Comparison of ENCODE assay signal across 28 cellular contexts in the genomic region with DNA sequence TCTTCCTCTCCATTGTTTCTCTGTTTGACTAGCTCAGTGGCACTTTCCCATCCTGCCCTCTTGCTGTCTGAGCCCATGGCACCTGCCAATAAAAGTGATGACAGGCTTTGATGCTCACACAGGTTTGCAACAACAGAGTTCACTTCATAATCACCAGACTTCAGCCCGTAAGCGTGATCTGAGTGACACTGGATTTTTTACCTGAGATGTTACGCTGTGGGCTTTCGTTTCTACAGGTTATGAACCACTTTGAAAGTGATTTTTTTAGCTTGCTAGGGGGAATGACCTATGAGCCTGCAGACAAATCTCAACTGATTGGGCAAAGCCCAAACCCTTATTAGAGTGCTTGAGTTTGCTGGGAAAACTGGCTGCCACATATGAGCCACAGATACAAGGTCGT.
DNase-seq lines count a peak whose midpoint lies in the region; ATAC-seq, FAIRE-seq and TF ChIP-seq lines count a peak whose summit lies in the region.
"Had no signal": no experiment of that assay in that cellular context is flagged by ENCODE, and none has a peak within 500 bp of the region (broad histone marks: within the 10 kb centered on the region; RNA-seq: fewer than 3 reads in every experiment).

No MANE protein-coding gene starts in this region.

- no peaks in the 10 kb centered on the region for H3K79me2 ChIP-seq in GM12878 (ENCODE audit: control insufficient read depth, insufficient read depth, low read length)

- RAD21 ChIA-PET in GM12878 (lab: Charles Lee; ENCODE audit: unreplicated experiment) = interaction anchor here (1.2 kb wide), 1 partner anchor 67 kb away, joined by 3 read pairs; no protein-coding TSS in a partner anchor

- peak overlapping the region; percentile 67 for H3K4me2 ChIP-seq in GM12878 (ENCODE audit: control insufficient read depth, insufficient read depth)

- no TSS peak for BruUV-seq in GM12878 (replicated peaks; lab: Mats Ljungman, UMichigan)

- H3K4me1 ChIP-seq in CD4-positive, alpha-beta memory T cell (ENCODE audit: insufficient read depth, low read length) = peaks cover 56% of the 10 kb centered on the region
- H3K4me1 ChIP-seq in GM12878 (ENCODE audit: control insufficient read depth, insufficient read depth, low read length) = peaks cover 42% of the 10 kb centered on the region

- no peak for TF ChIP-seq POLR2A in GM12878 (IDR thresholded peaks at IDR 0.05; ENCODE audit: low read depth, low read length)

- no peak overlapping the region; the same call in 1 of the 2 replicates for H2AFZ ChIP-seq in GM12878 (ENCODE audit: control insufficient read depth, low read depth, low read length)

- no peak for DNase-seq in CD4-positive, alpha-beta memory T cell
- DNase-seq in GM12865 (ENCODE audit: low read depth) (peak; percentile 57), NCI-H345 treated with DMSO at 0.1 percent for 48 hours (lab: John Stamatoyannopoulos, UW; ENCODE audit: unreplicated experiment) (peak; percentile 22), GM12878 (ENCODE audit: low read depth, low spot score) (no peak), activated gamma-delta T cell (lab: John Stamatoyannopoulos, UW) (no peak), type B pancreatic cell (ENCODE audit: extremely low spot score, unreplicated experiment) (no peak), HuH-7.5 (ENCODE audit: low spot score) (no peak)
- DNase-seq: activated CD4-positive, alpha-beta T cell treated with anti-CD3 and anti-CD28 coated beads, Interleukin-2, amount 10 ng/mL, durations not matched to agents 7 days and 5 days; activated T-cell treated with anti-CD3 and anti-CD28 coated beads, Interleukin-2, amount 50 U/mL, for 48 hours; HCEC 1CT; IMR-90; left lung; mesendoderm; NCI-H1092; NCI-H2081 treated with DMSO at 0.1 percent for 48 hours; stimulated activated CD4-positive, alpha-beta T cell treated with anti-CD3 and anti-CD28 coated beads, Interleukin-4, amount 100 ng/mL, for 24 hours; substantia nigra; T1000; upper lobe of right lung had no signal

- H3K27me3 ChIP-seq in CD4-positive, alpha-beta memory T cell (ENCODE audit: insufficient read depth, low read length) = no peaks in the 10 kb centered on the region
- H3K27me3 ChIP-seq in GM12878 (replicated peaks in 1 of 2; ENCODE audit: control insufficient read depth in 2 of 2, insufficient read depth in 2 of 2, low read length in 1 of 2) = no peaks in the 10 kb centered on the region
- H3K27me3 ChIP-seq: BLaER1, breast epithelium, left lung, upper lobe of right lung had no signal

- TF ChIP-seq CTCF in GM12865 (IDR thresholded peaks at IDR 0.05; ENCODE audit: insufficient read depth, low read depth, low read length, missing control alignments) = no peak
- no peak for TF ChIP-seq CTCF in GM12878 (IDR thresholded peaks at IDR 0.05 in 2 of 3, conservative IDR thresholded peaks at IDR 0.05 in 1 of 3; ENCODE audit: control insufficient read depth in 2 of 3, extremely low read depth in 1 of 3, insufficient read depth in 1 of 3, low read depth in 3 of 3, low read length in 3 of 3)
- TF ChIP-seq CTCF in type B pancreatic cell (conservative IDR thresholded peaks at IDR 0.05) = no peak

- no peaks in the 10 kb centered on the region for H3K9me3 Mint-ChIP-seq in CD4-positive, alpha-beta memory T cell
- no peaks in the 10 kb centered on the region for H3K9me3 Mint-ChIP-seq in type B pancreatic cell
- H3K9me3 Mint-ChIP-seq: activated CD4-positive, alpha-beta T cell treated with anti-CD3 and anti-CD28 coated beads, Interleukin-2, amount 10 ng/mL, durations not matched to agents 7 days and 5 days; activated naive CD4-positive, alpha-beta T cell treated with anti-CD3 and anti-CD28 coated beads, Interleukin-2, amount 50 U/mL, for 24 hours; stimulated activated effector memory CD8-positive, alpha-beta T cell treated with anti-CD3 and anti-CD28 coated beads, Interleukin-12 subunit alpha, Interleukin-12 subunit beta, amount 100 ng/mL, for 72 hours; WTC11 had no signal

- no peaks in the 10 kb centered on the region for H3K36me3 ChIP-seq in CD4-positive, alpha-beta memory T cell (ENCODE audit: insufficient read depth, low read length)
- H3K36me3 ChIP-seq in GM12878 (ENCODE audit: control insufficient read depth in 2 of 2, insufficient read depth in 2 of 2, low read length in 1 of 2) = no peaks in the 10 kb centered on the region
- H3K36me3 ChIP-seq: BLaER1, breast epithelium, left lung, upper lobe of right lung had no signal

- peak; percentile 13 for ATAC-seq in GM12878
- ATAC-seq in GM18517 (IDR thresholded peaks at IDR 0.05; ENCODE audit: unreplicated experiment) = no peak
- ATAC-seq: left lung; sciatic nerve; stimulated activated effector memory CD8-positive, alpha-beta T cell treated with anti-CD3 and anti-CD28 coated beads, Interleukin-12 subunit alpha, Interleukin-12 subunit beta, amount 100 ng/mL, for 72 hours; upper lobe of right lung; WTC11 had no signal

- no peaks in the 10 kb centered on the region for H4K20me1 ChIP-seq in GM12878 (ENCODE audit: control insufficient read depth, insufficient read depth)
- H4K20me1 ChIP-seq: BLaER1 had no signal

- H3K27ac ChIP-seq in CD4-positive, alpha-beta memory T cell (ENCODE audit: low read depth, low read length) = no peak overlapping the region
- H3K27ac ChIP-seq in GM12878 (ENCODE audit: control insufficient read depth, insufficient read depth) = peak overlapping the region; percentile 38; the same call in 1 of the 2 replicates
- H3K27ac ChIP-seq: BLaER1, breast epithelium, left lung, upper lobe of right lung had no signal

- CTCF ChIA-PET in CD4-positive, alpha-beta memory T cell (lab: Charles Lee; ENCODE audit: partially characterized antibody) = interaction anchor here (0.8 to 2.1 kb wide), 4 partner anchors 19 to 210 kb away, joined by 3 to 6 read pairs (median 4); no protein-coding TSS in a partner anchor
- CTCF ChIA-PET in GM12878 (lab: Yijun Ruan, JAX) = interaction anchor here (1.3 to 2.4 kb wide), 2 partner anchors 68 to 252 kb away, joined by 3 to 6 read pairs; no protein-coding TSS in a partner anchor

- H3K27ac Mint-ChIP-seq in CD4-positive, alpha-beta memory T cell = peak overlapping the region in 4 of 7 donors; percentile 30 to 75 (median 62)
- H3K27ac Mint-ChIP-seq in type B pancreatic cell = no peak overlapping the region
- H3K27ac Mint-ChIP-seq: activated CD4-positive, alpha-beta T cell treated with anti-CD3 and anti-CD28 coated beads, Interleukin-2, amount 10 ng/mL, durations not matched to agents 7 days and 5 days; progenitor cell of endocrine pancreas; stimulated activated effector memory CD8-positive, alpha-beta T cell treated with anti-CD3 and anti-CD28 coated beads, Interleukin-12 subunit alpha, Interleukin-12 subunit beta, amount 100 ng/mL, for 72 hours; WTC11 had no signal

- WGBS in GM12878 (ENCODE audit: insufficient coverage, insufficient replicate concordance, low lambda C conversion rate, missing lambda C conversion rate) = 43% methylated on average over 5 of the region's 5 CpGs

- TF ChIP-seq RAD21 in GM12878 (IDR thresholded peaks at IDR 0.05; ENCODE audit: insufficient read depth, low read depth, low read length) = no peak

- in situ Hi-C loops in GM12878 (cut with MboI) = no loop called here

- no peak overlapping the region for H3K4me3 ChIP-seq in CD4-positive, alpha-beta memory T cell (ENCODE audit: low read length in 2 of 2)
- H3K4me3 ChIP-seq in GM12865 (ENCODE audit: low read depth, low read length) (peak overlapping the region; percentile 0), GM12878 (peak overlapping the region; percentile 31; the same call in 1 of the 2 replicates)
- H3K4me3 ChIP-seq: BLaER1, breast epithelium, left lung, upper lobe of right lung had no signal

- TF ChIP-seq EP300 in GM12878 (IDR thresholded peaks at IDR 0.05; ENCODE audit: borderline replicate concordance in 1 of 2, control insufficient read depth in 1 of 2, low read depth in 2 of 2, low read length in 2 of 2) = no peak

- H3K27me3 Mint-ChIP-seq in CD4-positive, alpha-beta memory T cell = no peaks in the 10 kb centered on the region
- peaks cover 4% of the 10 kb centered on the region for H3K27me3 Mint-ChIP-seq in type B pancreatic cell
- H3K27me3 Mint-ChIP-seq: activated naive CD4-positive, alpha-beta T cell treated with anti-CD3 and anti-CD28 coated beads, Interleukin-2, amount 50 U/mL, for 24 hours; progenitor cell of endocrine pancreas had no signal

- SMC1A ChIA-PET in GM12878 (lab: Charles Lee; ENCODE audit: uncharacterized antibody, unreplicated experiment) = interaction anchor here (1.0 to 2.6 kb wide), 7 partner anchors 15 to 281 kb away, joined by 3 to 7 read pairs (median 3); no protein-coding TSS in a partner anchor

- peaks cover 0 to 3% of the 10 kb centered on the region in 2 donors for H3K36me3 Mint-ChIP-seq in CD4-positive, alpha-beta memory T cell
- no peaks in the 10 kb centered on the region for H3K36me3 Mint-ChIP-seq in type B pancreatic cell
- H3K36me3 Mint-ChIP-seq: activated naive CD4-positive, alpha-beta T cell treated with anti-CD3 and anti-CD28 coated beads, Interleukin-2, amount 50 U/mL, for 24 hours; stimulated activated effector memory CD8-positive, alpha-beta T cell treated with anti-CD3 and anti-CD28 coated beads, Interleukin-12 subunit alpha, Interleukin-12 subunit beta, amount 100 ng/mL, for 72 hours; WTC11 had no signal

- intact Hi-C loops in CD4-positive, alpha-beta memory T cell (cut with micrococcal nuclease) = loop anchor here (5.0 to 10.0 kb wide), 3 partner anchors 72 to 209 kb away; no protein-coding TSS in a partner anchor
- intact Hi-C loops in GM12878 (cut with micrococcal nuclease; ENCODE audit: unreplicated experiment) = loop anchor here (5.0 to 10.0 kb wide), 2 partner anchors 66 to 148 kb away; no protein-coding TSS in a partner anchor

- no peak overlapping the region for H3K9ac ChIP-seq in GM12878 (ENCODE audit: control insufficient read depth, insufficient read depth, low read length)
- H3K9ac ChIP-seq: BLaER1 had no signal

- peak; percentile 52 for FAIRE-seq in GM12878 (lab: Jason Lieb, UNC)
- FAIRE-seq: endothelial cell of umbilical vein had no signal

- peaks cover 43 to 65% (median 54%) of the 10 kb centered on the region in 4 donors for H3K4me1 Mint-ChIP-seq in CD4-positive, alpha-beta memory T cell
- peaks cover 31% of the 10 kb centered on the region for H3K4me1 Mint-ChIP-seq in type B pancreatic cell (ENCODE audit: unreplicated experiment)

- POLR2A ChIA-PET in CD4-positive, alpha-beta memory T cell (lab: Charles Lee; ENCODE audit: partially characterized antibody) = interaction anchor here (4.0 kb wide), 1 partner anchor 191 kb away, joined by 28 read pairs; no protein-coding TSS in a partner anchor
- POLR2A ChIA-PET in GM12878 (lab: Charles Lee) = interaction anchor here (1.3 kb wide), 1 partner anchor 84 kb away, joined by 3 read pairs; no protein-coding TSS in a partner anchor

- peak overlapping the region in 1 of 8 donors; percentile 26 for H3K4me3 Mint-ChIP-seq in CD4-positive, alpha-beta memory T cell
- no peak overlapping the region for H3K4me3 Mint-ChIP-seq in type B pancreatic cell
- H3K4me3 Mint-ChIP-seq: activated CD4-positive, alpha-beta T cell treated with anti-CD3 and anti-CD28 coated beads, Interleukin-2, amount 10 ng/mL, durations not matched to agents 7 days and 5 days; activated naive CD4-positive, alpha-beta T cell treated with anti-CD3 and anti-CD28 coated beads, Interleukin-2, amount 50 U/mL, for 24 hours; stimulated activated effector memory CD8-positive, alpha-beta T cell treated with anti-CD3 and anti-CD28 coated beads, Interleukin-12 subunit alpha, Interleukin-12 subunit beta, amount 100 ng/mL, for 72 hours; WTC11 had no signal

- no peaks in the 10 kb centered on the region for H3K9me3 ChIP-seq in CD4-positive, alpha-beta memory T cell (ENCODE audit: control insufficient read depth in 1 of 2, low read length in 2 of 2)
- no peaks in the 10 kb centered on the region for H3K9me3 ChIP-seq in GM12878 (replicated peaks; ENCODE audit: control insufficient read depth, insufficient read depth, low read length)
- H3K9me3 ChIP-seq: BLaER1, breast epithelium, left lung, upper lobe of right lung had no signal

Comparison
In these comparisons a context has a peak if more than half of its experiments do, and no peak if none do; other contexts are left out.
1. DNase-seq: peak in GM12865 (single experiment) and NCI-H345 treated with DMSO at 0.1 percent for 48 hours (single experiment); none in CD4-positive, alpha-beta memory T cell (0 of 5), GM12878 (single experiment), activated gamma-delta T cell (single experiment), type B pancreatic cell (single experiment) and HuH-7.5 (single experiment).
2. H3K4me3 ChIP-seq: peak in GM12865 (single experiment) and GM12878 (single experiment); none in CD4-positive, alpha-beta memory T cell (0 of 2).